22 cellular contexts compared by ENCODE assay signal in genomic region chr6:351867-352289, GRCh38. TPM values are rescaled to one million over a fixed set of nuclear protein-coding genes. Genes with fewer than 3 reads are reported as not detected.
"Had no signal": no experiment of that assay in that cellular context is flagged by ENCODE, and none has a peak within 500 bp of the region (broad histone marks: within the 10 kb centered on the region; RNA-seq: fewer than 3 reads in every experiment).

No MANE protein-coding gene starts in this region.

- H3K4me3 Mint-ChIP-seq: activated T-cell treated with anti-CD3 and anti-CD28 coated beads, Interleukin-2, amount 50 U/mL, for 24 hours; neural crest cell; stimulated activated naive B cell treated with anti-CD40 and anti-IgM and Interleukin-4, amounts not matched to agents 10 μg/mL and 1 μg/mL and 100 μg/mL, for 72 hours had no signal

- DNase-seq: activated CD4-positive, alpha-beta T cell treated with anti-CD3 and anti-CD28 coated beads for 1 hour; activated CD4-positive, alpha-beta T cell treated with anti-CD3 and anti-CD28 coated beads, Interleukin-2, amount 50 U/mL, for 4 hours; activated effector memory CD4-positive, alpha-beta T cell treated with Interleukin-2 at 50 U/mL for 16 hours; activated naive CD4-positive, alpha-beta T cell treated with anti-CD3 and anti-CD28 coated beads, Interleukin-2, amount 50 U/mL, for 16 hours; activated T-cell treated with anti-CD3 and anti-CD28 coated beads, Interleukin-2, amount 50 U/mL, for 24 hours; central memory CD4-positive, alpha-beta T cell; effector CD4-positive, alpha-beta T cell; foreskin fibroblast; glutamatergic neuron; hypothalamus; midbrain; stimulated activated CD4-positive, alpha-beta T cell treated with anti-CD3 and anti-CD28 coated beads, Interleukin-2, amount 100 ng/mL, for 48 hours; stimulated activated naive B cell treated with anti-CD40 and anti-IgM and Interleukin-4, amounts not matched to agents 10 μg/mL and 1 μg/mL and 100 μg/mL, for 72 hours; T-helper 1 cell; thyroid gland had no signal

- H3K9me3 Mint-ChIP-seq: activated T-cell treated with anti-CD3 and anti-CD28 coated beads, Interleukin-2, amount 50 U/mL, for 24 hours had no signal

- H3K27ac ChIP-seq: coronary artery, thyroid gland, vagina had no signal

- H3K27ac Mint-ChIP-seq: activated T-cell treated with anti-CD3 and anti-CD28 coated beads, Interleukin-2, amount 50 U/mL, for 24 hours had no signal

- FAIRE-seq: endothelial cell of umbilical vein had no signal

- H3K4me1 ChIP-seq: thyroid gland, vagina had no signal

- H3K4me3 ChIP-seq: coronary artery, lung, thyroid gland, vagina had no signal

- ATAC-seq: stimulated activated naive B cell treated with anti-CD40 and anti-IgM and Interleukin-4, amounts not matched to agents 10 μg/mL and 1 μg/mL and 100 μg/mL, for 72 hours had no signal

- H3K27me3 Mint-ChIP-seq: activated T-cell treated with anti-CD3 and anti-CD28 coated beads, Interleukin-2, amount 50 U/mL, for 24 hours; stimulated activated naive B cell treated with anti-CD40 and anti-IgM and Interleukin-4, amounts not matched to agents 10 μg/mL and 1 μg/mL and 100 μg/mL, for 72 hours had no signal

- H3K9me3 ChIP-seq: thyroid gland, vagina had no signal

- H3K27me3 ChIP-seq: thyroid gland, vagina had no signal

RNA-seq across cellular contexts. Expression of gene IRF4, which starts 39.7 kb away (rescaled TPM):
- total RNA-seq: endothelial cell of umbilical vein, myocyte, osteocyte had no signal
- polyA plus RNA-seq: endothelial cell of umbilical vein had no signal
